8 cellular contexts compared by ENCODE assay signal in the genomic region with DNA sequence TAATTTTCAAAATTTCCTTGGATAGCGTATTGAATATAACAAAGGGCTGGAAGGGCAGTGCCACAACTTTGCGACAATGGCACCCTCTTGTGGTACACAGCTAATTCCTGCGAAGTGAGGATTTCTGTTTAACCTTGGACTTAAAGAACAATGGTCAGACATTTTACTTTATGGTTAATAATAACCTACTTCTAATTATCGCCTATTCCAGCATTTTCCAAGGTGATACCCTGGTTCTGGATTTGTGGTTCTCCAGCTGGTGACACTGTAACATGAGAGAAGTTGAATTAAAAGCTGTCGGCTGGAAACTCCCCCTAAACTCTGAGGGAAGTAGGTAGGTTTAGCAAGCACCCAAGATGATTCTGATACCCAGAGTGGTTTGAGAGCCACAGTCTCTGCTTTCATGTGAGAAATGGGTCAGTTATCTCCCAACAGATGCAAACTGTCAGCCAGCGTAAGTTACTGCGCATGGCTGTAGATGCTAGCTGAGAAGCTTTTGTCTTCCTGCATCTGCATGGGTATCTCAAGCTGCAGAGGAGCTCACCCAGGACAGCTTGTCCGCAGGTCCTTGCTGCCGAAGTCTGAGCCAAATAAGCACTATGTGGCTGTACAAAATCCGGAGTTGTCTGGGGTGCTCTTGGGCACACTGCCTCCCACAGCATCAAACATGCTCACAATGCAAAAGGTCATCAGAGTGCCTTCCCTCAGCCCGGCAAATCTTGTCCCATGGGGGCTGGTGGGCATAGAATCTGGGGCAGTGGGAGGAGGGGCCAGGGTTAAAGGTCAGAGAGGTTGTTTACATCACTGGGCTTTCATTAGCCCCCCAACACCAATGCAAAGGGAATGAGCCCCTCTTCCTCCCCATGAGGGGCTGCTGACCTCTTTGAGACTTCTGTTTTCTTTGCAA. TPM values are rescaled to one million over a fixed set of nuclear protein-coding genes. Genes with fewer than 3 reads are reported as not detected.
DNase-seq lines count a peak whose midpoint lies in the region; ATAC-seq and TF ChIP-seq lines count a peak whose summit lies in the region.

No MANE protein-coding gene starts in this region.

- POLR2A ChIA-PET in activated CD4-positive, alpha-beta T cell treated with anti-CD3 and anti-CD28 coated beads for 36 hours (lab: Charles Lee): no interaction called here

- no peaks in the 10 kb centered on the region for H3K9me3 ChIP-seq in psoas muscle

- peaks cover 19% of the 10 kb centered on the region for H3K4me1 Mint-ChIP-seq in activated CD4-positive, alpha-beta T cell treated with anti-CD3 and anti-CD28 coated beads for 36 hours
- H3K4me1 Mint-ChIP-seq in activated naive CD8-positive, alpha-beta T cell treated with anti-CD3 and anti-CD28 coated beads for 36 hours: peaks cover 24% of the 10 kb centered on the region

- H3K27ac Mint-ChIP-seq in activated CD4-positive, alpha-beta T cell treated with anti-CD3 and anti-CD28 coated beads for 36 hours: no peak overlapping the region
- no peak overlapping the region for H3K27ac Mint-ChIP-seq in activated naive CD8-positive, alpha-beta T cell treated with anti-CD3 and anti-CD28 coated beads for 36 hours

- CTCF ChIA-PET in activated CD4-positive, alpha-beta T cell treated with anti-CD3 and anti-CD28 coated beads for 36 hours (lab: Charles Lee): interaction anchor here (0.6 to 4.8 kb wide), 37 partner anchors 8 to 626 kb away, joined by 3 to 51 read pairs (median 4); no protein-coding TSS in a partner anchor

- no peak overlapping the region for H3K4me3 Mint-ChIP-seq in activated CD4-positive, alpha-beta T cell treated with anti-CD3 and anti-CD28 coated beads for 36 hours
- H3K4me3 Mint-ChIP-seq in activated naive CD8-positive, alpha-beta T cell treated with anti-CD3 and anti-CD28 coated beads for 36 hours: no peak overlapping the region

- 25 to 31% (median 29%) methylated on average over 11 of the region's 11 CpGs for WGBS in psoas muscle, 3 donors

- intact Hi-C loops in activated CD4-positive, alpha-beta T cell treated with anti-CD3 and anti-CD28 coated beads for 36 hours (cut with DNase I, micrococcal nuclease): loop anchor here (1.0 to 10.0 kb wide), 5 partner anchors 137 to 341 kb away; partner anchors contain the start of gene LRRK1 (in 1 of the 2)
- intact Hi-C loops in Right ventricle myocardium superior (cut with DNase I) (loop anchor here (2.0 to 10.0 kb wide), 3 partner anchors 134 to 244 kb away; no protein-coding TSS in a partner anchor), psoas muscle (cut with DNase I) (loop anchor here (1.0 to 10.0 kb wide), 4 partner anchors 134 to 334 kb away; no protein-coding TSS in a partner anchor), posterior vena cava (cut with DNase I) (loop anchor here (1.0 to 5.0 kb wide), 4 partner anchors 170 to 244 kb away; no protein-coding TSS in a partner anchor)

- peak; percentile 90 for TF ChIP-seq CTCF in psoas muscle (IDR thresholded peaks at IDR 0.05)

- no peak overlapping the region for H3K27ac ChIP-seq in psoas muscle

- no peaks in the 10 kb centered on the region for H3K36me3 Mint-ChIP-seq in activated CD4-positive, alpha-beta T cell treated with anti-CD3 and anti-CD28 coated beads for 36 hours (ENCODE audit: low read depth)
- no peaks in the 10 kb centered on the region for H3K36me3 Mint-ChIP-seq in activated naive CD8-positive, alpha-beta T cell treated with anti-CD3 and anti-CD28 coated beads for 36 hours

- H3K9me3 Mint-ChIP-seq in activated CD4-positive, alpha-beta T cell treated with anti-CD3 and anti-CD28 coated beads for 36 hours (ENCODE audit: low read depth): no peaks in the 10 kb centered on the region
- no peaks in the 10 kb centered on the region for H3K9me3 Mint-ChIP-seq in activated naive CD8-positive, alpha-beta T cell treated with anti-CD3 and anti-CD28 coated beads for 36 hours

- DNase-seq in activated CD4-positive, alpha-beta T cell treated with anti-CD3 and anti-CD28 coated beads for 36 hours: peak; percentile 71
- no peak for DNase-seq in activated CD4-positive, alpha-beta T cell treated with anti-CD3 and anti-CD28 coated beads for 1 hour
- DNase-seq in HT1080 (ENCODE audit: low read depth): peak; percentile 61
- peak; percentile 77 for DNase-seq in OCI-M1 (lab: John Stamatoyannopoulos, UW)
- peak; percentile 45 for DNase-seq in activated naive CD8-positive, alpha-beta T cell treated with anti-CD3 and anti-CD28 coated beads for 36 hours
- DNase-seq in Right ventricle myocardium superior: peak; percentile 62
- DNase-seq in psoas muscle: peak in 1 of 2 donors; percentile 48
- DNase-seq in posterior vena cava (ENCODE audit: low spot score): no peak

- H3K27me3 ChIP-seq in psoas muscle (ENCODE audit: insufficient read depth in 3 of 3, low read length in 2 of 3): no peaks in the 10 kb centered on the region

- H3K36me3 ChIP-seq in psoas muscle (ENCODE audit: insufficient read depth in 1 of 2, low read depth in 1 of 2): no peaks in the 10 kb centered on the region

- H3K4me3 ChIP-seq in psoas muscle: no peak overlapping the region

- H3K4me1 ChIP-seq in psoas muscle: no peaks in the 10 kb centered on the region

- ATAC-seq in activated CD4-positive, alpha-beta T cell treated with anti-CD3 and anti-CD28 coated beads for 36 hours: no peak
- ATAC-seq in Right ventricle myocardium superior (ENCODE audit: poor library complexity): peak; percentile 77
- ATAC-seq in psoas muscle: peak; percentile 78 to 94 (median 82)

- peaks cover 5% of the 10 kb centered on the region for H3K27me3 Mint-ChIP-seq in activated CD4-positive, alpha-beta T cell treated with anti-CD3 and anti-CD28 coated beads for 36 hours
- H3K27me3 Mint-ChIP-seq in activated naive CD8-positive, alpha-beta T cell treated with anti-CD3 and anti-CD28 coated beads for 36 hours: peaks cover 9% of the 10 kb centered on the region

RNA-seq across cellular contexts. Expression of gene CHSY1, which starts 6.6 kb away (rescaled TPM):
- 10 to 100 TPM; 31.5 to 36.1 TPM for total RNA-seq in activated CD4-positive, alpha-beta T cell treated with anti-CD3 and anti-CD28 coated beads for 36 hours
- total RNA-seq in HT1080 (2014; rRNA removed; shearing (Covaris generic)): 22.6 and 26.1 TPM in 2 replicates
- 37.4 and 43.9 TPM in 2 replicates for polyA plus RNA-seq in HT1080 (2015; cell fraction: cytosol; rRNA removed)
- 28.2 and 28.5 TPM in 2 replicates for polyA plus RNA-seq in HT1080 (2015; cell fraction: nucleus; rRNA removed)
- total RNA-seq in activated naive CD8-positive, alpha-beta T cell treated with anti-CD3 and anti-CD28 coated beads for 36 hours: 10 to 100 TPM; 35.5 to 37.0 TPM
- 12.7 TPM for total RNA-seq in Right ventricle myocardium superior
- 10 to 100 TPM in 2 of 4 donors, 1 to 10 TPM in 2; 6.7 to 11.4 (median 8.5) TPM for total RNA-seq in psoas muscle
- polyA plus RNA-seq in psoas muscle: 1 to 10 TPM; 2.9 to 5.0 (median 4.4) TPM
- total RNA-seq in posterior vena cava: 10 to 100 TPM; 48.6 to 57.3 TPM

RNA-seq across cellular contexts. Expression of gene SELENOS, which starts 18.8 kb away (rescaled TPM):
- total RNA-seq in activated CD4-positive, alpha-beta T cell treated with anti-CD3 and anti-CD28 coated beads for 36 hours: 10 to 100 TPM; 14.5 to 20.8 TPM
- total RNA-seq in HT1080 (2014; rRNA removed; shearing (Covaris generic)): 46.2 and 50.7 TPM in 2 replicates
- polyA plus RNA-seq in HT1080 (2015; cell fraction: cytosol; rRNA removed): 49.5 and 70.6 TPM in 2 replicates
- polyA plus RNA-seq in HT1080 (2015; cell fraction: nucleus; rRNA removed): 40.7 and 45.2 TPM in 2 replicates
- total RNA-seq in activated naive CD8-positive, alpha-beta T cell treated with anti-CD3 and anti-CD28 coated beads for 36 hours: 10 to 100 TPM; 27.3 to 29.4 TPM
- 41.1 TPM for total RNA-seq in Right ventricle myocardium superior
- 10 to 100 TPM; 25.7 to 98.9 (median 50.4) TPM for total RNA-seq in psoas muscle
- polyA plus RNA-seq in psoas muscle: 100 to 1,000 TPM; 137 to 201 (median 156) TPM
- total RNA-seq in posterior vena cava: 10 to 100 TPM; 67.4 to 76.7 TPM

RNA-seq across cellular contexts. Expression of gene SNRPA1, which starts 36.6 kb away (rescaled TPM):
- total RNA-seq in activated CD4-positive, alpha-beta T cell treated with anti-CD3 and anti-CD28 coated beads for 36 hours: 100 to 1,000 TPM; 167 to 185 TPM
- total RNA-seq in HT1080 (2014; rRNA removed; shearing (Covaris generic)): 55.0 and 97.8 TPM in 2 replicates
- polyA plus RNA-seq in HT1080 (2015; cell fraction: cytosol; rRNA removed): 127 and 131 TPM in 2 replicates
- polyA plus RNA-seq in HT1080 (2015; cell fraction: nucleus; rRNA removed): 116 and 129 TPM in 2 replicates
- total RNA-seq in activated naive CD8-positive, alpha-beta T cell treated with anti-CD3 and anti-CD28 coated beads for 36 hours: 100 to 1,000 TPM; 219 to 223 TPM
- 27.9 TPM for total RNA-seq in Right ventricle myocardium superior
- 10 to 100 TPM; 14.8 to 42.3 (median 28.0) TPM for total RNA-seq in psoas muscle
- polyA plus RNA-seq in psoas muscle: 100 to 1,000 TPM in 1 of 3 donors, 10 to 100 TPM in 2; 34.9 to 126 (median 73.6) TPM
- total RNA-seq in posterior vena cava: 10 to 100 TPM; 33.6 to 38.2 TPM

Comparison
In these comparisons a context has a peak if more than half of its experiments do, and no peak if none do; other contexts are left out.
1. DNase-seq: peak in activated CD4-positive, alpha-beta T cell treated with anti-CD3 and anti-CD28 coated beads for 36 hours (single experiment), HT1080 (single experiment), OCI-M1 (single experiment), activated naive CD8-positive, alpha-beta T cell treated with anti-CD3 and anti-CD28 coated beads for 36 hours (single experiment) and Right ventricle myocardium superior (single experiment); none in activated CD4-positive, alpha-beta T cell treated with anti-CD3 and anti-CD28 coated beads for 1 hour (single experiment) and posterior vena cava (single experiment).